ENCODE assay signal across 27 cellular contexts in the genomic region with DNA sequence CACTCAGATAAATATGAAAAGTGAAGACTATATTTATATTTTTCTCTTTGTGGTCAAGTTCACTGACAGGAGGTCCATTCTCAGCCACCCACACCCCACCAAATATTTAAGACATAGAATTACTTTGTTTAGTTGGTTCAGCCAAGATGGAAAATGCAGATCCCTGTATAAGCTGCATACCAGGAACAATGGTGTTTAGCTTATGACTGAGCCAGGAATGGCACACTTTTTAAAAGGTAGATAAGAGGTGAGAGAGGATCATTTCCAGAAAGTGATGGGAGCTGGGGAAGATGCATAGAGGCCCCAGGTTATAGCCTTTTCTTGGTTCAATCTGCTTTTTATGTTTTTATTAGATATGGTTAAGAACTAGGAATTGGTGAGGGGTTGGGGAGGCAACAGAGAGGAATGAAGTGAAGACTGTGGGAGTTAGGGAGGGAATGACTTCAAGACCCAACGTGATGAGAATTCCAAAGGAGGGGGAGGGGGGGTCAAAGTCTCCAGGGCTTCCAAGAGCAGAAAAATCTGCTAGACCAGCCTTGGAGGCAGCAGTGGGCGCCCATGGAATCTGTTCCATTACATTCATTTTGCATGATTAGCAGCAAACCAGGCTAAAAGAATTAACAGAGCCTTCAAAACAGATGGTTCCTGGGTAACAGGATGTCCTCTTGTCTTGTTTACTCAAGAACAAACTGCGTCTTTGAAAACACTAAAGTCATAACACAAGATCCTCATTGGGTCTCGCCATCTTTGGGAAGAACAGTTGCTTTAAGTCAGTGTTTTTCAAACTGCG.
DNase-seq lines count a peak whose midpoint lies in the region; ATAC-seq and TF ChIP-seq lines count a peak whose summit lies in the region.
"Had no signal": no experiment of that assay in that cellular context is flagged by ENCODE, and none has a peak within 500 bp of the region (broad histone marks: within the 10 kb centered on the region; RNA-seq: fewer than 3 reads in every experiment).

No MANE protein-coding gene starts in this region.

- H3K4me1 ChIP-seq in GM23338 (ENCODE audit: insufficient read depth) (0 out of 2 replicates have a peak, but pooled peaks cover 10% of the 10 kb centered on the region), gastrocnemius medialis (no peaks in the 10 kb centered on the region)
- H3K4me1 ChIP-seq: foreskin keratinocyte, psoas muscle had no signal

- H3K27ac Mint-ChIP-seq in GM23338 = no peak overlapping the region
- H3K27ac Mint-ChIP-seq in T-helper 17 cell = no peak overlapping the region
- no peak overlapping the region for H3K27ac Mint-ChIP-seq in type B pancreatic cell
- H3K27ac Mint-ChIP-seq: activated CD4-positive, alpha-beta T cell treated with anti-CD3 and anti-CD28 coated beads, Interleukin-2, amount 10 ng/mL, durations not matched to agents 24 days and 14 days; HFFc6; IgD-negative memory B cell had no signal

- H3K36me3 ChIP-seq in GM23338 (ENCODE audit: insufficient read depth) (no peaks in the 10 kb centered on the region), gastrocnemius medialis (no peaks in the 10 kb centered on the region)
- H3K36me3 ChIP-seq: BLaER1 treated with 17β-estradiol and CSF1 and Interleukin-3, amounts not matched to agents 10 nM and 100 nM; cardiac muscle cell; neutrophil had no signal

- no peaks in the 10 kb centered on the region for H3K9me3 ChIP-seq in gastrocnemius medialis
- H3K9me3 ChIP-seq in T-helper 17 cell (ENCODE audit: control insufficient read depth, low read length, poor library complexity, severe bottlenecking) = no peaks in the 10 kb centered on the region
- H3K9me3 ChIP-seq: neutrophil, psoas muscle had no signal

- H3K27ac ChIP-seq in GM23338 (ENCODE audit: low read depth) (no peak overlapping the region), cingulate gyrus (ENCODE audit: low read depth, low read length) (peak overlapping the region; percentile 22), layer of hippocampus (ENCODE audit: low read depth, low read length) (peak overlapping the region; percentile 22), gastrocnemius medialis (peak overlapping the region in 3 of 4 donors; percentile 33 to 47 (median 36))
- H3K27ac ChIP-seq: BLaER1 treated with 17β-estradiol and CSF1 and Interleukin-3, amounts not matched to agents 10 nM and 100 nM; cardiac muscle cell; foreskin keratinocyte; neutrophil; psoas muscle had no signal

- TF ChIP-seq POLR2A in gastrocnemius medialis (IDR thresholded peaks at IDR 0.05) = no peak

- H3K9me3 Mint-ChIP-seq in GM23338 = no peaks in the 10 kb centered on the region
- H3K9me3 Mint-ChIP-seq in type B pancreatic cell = peaks cover 5% of the 10 kb centered on the region
- H3K9me3 Mint-ChIP-seq: activated T-cell treated with anti-CD3 and anti-CD28 coated beads, Interleukin-2, amount 50 U/mL, for 4 hours; HFFc6 had no signal

- H2AFZ ChIP-seq in GM23338 = 0 out of 2 replicates have a peak overlapping the region, but pooled peaks have one; percentile 12

- no peaks in the 10 kb centered on the region for H4K20me1 ChIP-seq in GM23338 (replicated peaks; ENCODE audit: insufficient read depth)
- H4K20me1 ChIP-seq: BLaER1 treated with 17β-estradiol and CSF1 and Interleukin-3, amounts not matched to agents 10 nM and 100 nM had no signal

- H3K4me1 Mint-ChIP-seq in GM23338 (peaks cover 14% of the 10 kb centered on the region; the same call in 1 of the 3 replicates), T-helper 17 cell (no peaks in the 10 kb centered on the region), type B pancreatic cell (ENCODE audit: unreplicated experiment) (no peaks in the 10 kb centered on the region)
- H3K4me1 Mint-ChIP-seq: activated CD4-positive, alpha-beta T cell treated with anti-CD3 and anti-CD28 coated beads, Interleukin-2, amount 10 ng/mL, durations not matched to agents 24 days and 14 days; IgD-negative memory B cell had no signal

- H3K4me3 ChIP-seq in GM23338 (no peak overlapping the region), gastrocnemius medialis (no peak overlapping the region)
- H3K4me3 ChIP-seq: BLaER1 treated with 17β-estradiol and CSF1 and Interleukin-3, amounts not matched to agents 10 nM and 100 nM; cardiac muscle cell; psoas muscle had no signal

- H3K36me3 Mint-ChIP-seq in GM23338 (ENCODE audit: low read depth) = no peaks in the 10 kb centered on the region
- H3K36me3 Mint-ChIP-seq in T-helper 17 cell (ENCODE audit: low read depth) = peaks cover 4% of the 10 kb centered on the region
- no peaks in the 10 kb centered on the region for H3K36me3 Mint-ChIP-seq in type B pancreatic cell
- H3K36me3 Mint-ChIP-seq: IgD-negative memory B cell had no signal

- H3K27me3 Mint-ChIP-seq in GM23338 (ENCODE audit: insufficient read depth, low read depth, poor library complexity) (peaks cover 5% of the 10 kb centered on the region), T-helper 17 cell (peaks cover 36% of the 10 kb centered on the region), type B pancreatic cell (peaks cover 3% of the 10 kb centered on the region)

- intact Hi-C loops in gastrocnemius medialis (cut with DNase I; ENCODE audit: low total_unique reads) = no loop called here

- H3K9me2 ChIP-seq in GM23338 (ENCODE audit: insufficient read depth) = peaks cover 3% of the 10 kb centered on the region; the same call in 1 of the 2 replicates

- DNase-seq in GM23338 (ENCODE audit: low spot score) (no peak), gastrocnemius medialis (no peak), DMS153 (lab: John Stamatoyannopoulos, UW) (no peak), T-helper 17 cell (no peak), type B pancreatic cell (ENCODE audit: extremely low spot score, unreplicated experiment) (no peak)
- DNase-seq: activated CD4-positive, alpha-beta T cell treated with anti-CD3 and anti-CD28 coated beads, Interleukin-2, amount 10 ng/mL, durations not matched to agents 24 days and 14 days; activated naive CD4-positive, alpha-beta T cell treated with Interleukin-2 at 50 U/mL for 16 hours; activated T-cell treated with anti-CD3 and anti-CD28 coated beads, Interleukin-2, amount 50 U/mL, for 4 hours; amniotic stem cell; COR-L47; DND-41; foreskin keratinocyte; HFFc6; left ventricle myocardium superior; NCI-H1105 treated with DMSO at 0.1 percent for 48 hours; NCI-H2029; NCI-H69; psoas muscle; stimulated activated CD4-positive, alpha-beta T cell treated with anti-CD3 and anti-CD28 coated beads, Interleukin-1b, Interleukin-23, amount 100 ng/mL, for 48 hours; T-helper 2 cell had no signal

- TF ChIP-seq CTCF in GM23338 (conservative IDR thresholded peaks at IDR 0.05; ENCODE audit: low read depth in 2 of 2) (no peak), gastrocnemius medialis (IDR thresholded peaks at IDR 0.05 in 4 of 5, conservative IDR thresholded peaks at IDR 0.05 in 1 of 5) (no peak), type B pancreatic cell (conservative IDR thresholded peaks at IDR 0.05) (no peak)

- H3K4me3 Mint-ChIP-seq in GM23338 (no peak overlapping the region), T-helper 17 cell (no peak overlapping the region), type B pancreatic cell (no peak overlapping the region)
- H3K4me3 Mint-ChIP-seq: activated CD4-positive, alpha-beta T cell treated with anti-CD3 and anti-CD28 coated beads, Interleukin-2, amount 10 ng/mL, durations not matched to agents 24 days and 14 days; activated T-cell treated with anti-CD3 and anti-CD28 coated beads, Interleukin-2, amount 50 U/mL, for 4 hours; HFFc6; IgD-negative memory B cell had no signal

- in situ Hi-C loops in gastrocnemius medialis (cut with MboI; ENCODE audit: low sequenced_read_pairs in 4 of 4) = no loop called here

- H3K27me3 ChIP-seq in GM23338 (ENCODE audit: insufficient read depth) (no peaks in the 10 kb centered on the region), layer of hippocampus (ENCODE audit: control insufficient read depth, insufficient read depth, low read length) (no peaks in the 10 kb centered on the region), gastrocnemius medialis (no peaks in the 10 kb centered on the region)
- H3K27me3 ChIP-seq: BLaER1 treated with 17β-estradiol and CSF1 and Interleukin-3, amounts not matched to agents 10 nM and 100 nM; cardiac muscle cell; foreskin keratinocyte had no signal

- ATAC-seq in GM23338 (no peak), gastrocnemius medialis (peak in 1 of 2 donors; percentile 19), T-helper 17 cell (no peak), HG02759 (IDR thresholded peaks at IDR 0.05; ENCODE audit: unreplicated experiment) (no peak)
- ATAC-seq: activated T-cell treated with anti-CD3 and anti-CD28 coated beads, Interleukin-2, amount 50 U/mL, for 4 hours; foreskin keratinocyte; left ventricle myocardium superior; psoas muscle had no signal

- no peaks in the 10 kb centered on the region for H3F3A ChIP-seq in GM23338 (replicated peaks; ENCODE audit: low read depth)

- no peak overlapping the region for H3K4me2 ChIP-seq in GM23338

- H3K79me2 ChIP-seq in GM23338 (replicated peaks; ENCODE audit: insufficient read depth) = no peaks in the 10 kb centered on the region

TF ChIP-seq in GM23338, 12 proteins besides CTCF, POLR2A, EP300 and RAD21 (continues in another document):
- TF ChIP-seq, protein P1, sequence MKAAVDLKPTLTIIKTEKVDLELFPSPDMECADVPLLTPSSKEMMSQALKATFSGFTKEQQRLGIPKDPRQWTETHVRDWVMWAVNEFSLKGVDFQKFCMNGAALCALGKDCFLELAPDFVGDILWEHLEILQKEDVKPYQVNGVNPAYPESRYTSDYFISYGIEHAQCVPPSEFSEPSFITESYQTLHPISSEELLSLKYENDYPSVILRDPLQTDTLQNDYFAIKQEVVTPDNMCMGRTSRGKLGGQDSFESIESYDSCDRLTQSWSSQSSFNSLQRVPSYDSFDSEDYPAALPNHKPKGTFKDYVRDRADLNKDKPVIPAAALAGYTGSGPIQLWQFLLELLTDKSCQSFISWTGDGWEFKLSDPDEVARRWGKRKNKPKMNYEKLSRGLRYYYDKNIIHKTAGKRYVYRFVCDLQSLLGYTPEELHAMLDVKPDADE (IDR thresholded peaks at IDR 0.05) = no peak
- TF ChIP-seq POLR2AphosphoS5 (IDR thresholded peaks at IDR 0.05; ENCODE audit: low read depth) = no peak
